8 cellular contexts compared by ENCODE assay signal in genomic region chr10:6579904-6580278, GRCh38. TPM values are rescaled to one million over a fixed set of nuclear protein-coding genes. Genes with fewer than 3 reads are reported as not detected.
DNase-seq lines count a peak whose midpoint lies in the region; ATAC-seq and TF ChIP-seq lines count a peak whose summit lies in the region.

TSS of gene PRKCQ (minus strand) at chr10:6580276. CDS start at chr10:6515135, 65,141 bp downstream.

- no peak for TF ChIP-seq CTCF in OCI-LY3 (IDR thresholded peaks at IDR 0.05; ENCODE audit: low read depth, low read length)

- no peaks in the 10 kb centered on the region for H3K27me3 Mint-ChIP-seq in effector memory CD8-positive, alpha-beta T cell
- peaks cover 0 to 5% (median 0%) of the 10 kb centered on the region in 5 donors for H3K27me3 Mint-ChIP-seq in naive thymus-derived CD8-positive, alpha-beta T cell

- H4K20me1 ChIP-seq in GM23248 (ENCODE audit: insufficient read depth) (no peaks in the 10 kb centered on the region), OCI-LY3 (ENCODE audit: insufficient read depth, low read length) (no peaks in the 10 kb centered on the region)

- H3K4me2 ChIP-seq in GM23248 (ENCODE audit: unreplicated experiment) (peak within 1 kb of the TSS; percentile 83), OCI-LY3 (ENCODE audit: low read length) (peak within 1 kb of the TSS; percentile 97)

- POLR2A ChIA-PET in naive thymus-derived CD8-positive, alpha-beta T cell (lab: Charles Lee) = interaction anchor here (0.7 to 9.0 kb wide), 11 partner anchors 9 to 378 kb away, joined by 3 to 350 read pairs (median 5); no protein-coding TSS in a partner anchor

- in situ Hi-C loops in GM23248 (cut with MboI) = no loop called here
- in situ Hi-C loops in G401 (cut with HindIII; ENCODE audit: low sequenced_read_pairs) = no loop called here

- H3K9me3 Mint-ChIP-seq in effector memory CD8-positive, alpha-beta T cell = no peaks in the 10 kb centered on the region
- no peaks in the 10 kb centered on the region for H3K9me3 Mint-ChIP-seq in naive thymus-derived CD8-positive, alpha-beta T cell

- H3F3A ChIP-seq in GM23248 (ENCODE audit: insufficient read depth) = no peaks in the 10 kb centered on the region

- DNase-seq in ELF-1 (ENCODE audit: low read depth, low spot score) (peak; percentile 61), GM23248 (no peak), NCI-H2029 treated with DMSO at 0.1 percent for 48 hours (lab: John Stamatoyannopoulos, UW) (no peak), ecto neural progenitor cell (ENCODE audit: low spot score) (no peak), G401 (ENCODE audit: low spot score) (no peak)
- DNase-seq in effector memory CD8-positive, alpha-beta T cell = no peak
- peak in 1 of 10 donors; percentile 51 for DNase-seq in naive thymus-derived CD8-positive, alpha-beta T cell

- H3K36me3 ChIP-seq in GM23248 (ENCODE audit: low read depth) = no peaks in the 10 kb centered on the region
- no peaks in the 10 kb centered on the region for H3K36me3 ChIP-seq in OCI-LY3 (replicated peaks; ENCODE audit: low read depth, low read length)

- H3K79me2 ChIP-seq in GM23248 (ENCODE audit: insufficient read depth) (no peaks in the 10 kb centered on the region), OCI-LY3 (ENCODE audit: low read length) (no peaks in the 10 kb centered on the region)

- peak within 1 kb of the TSS; percentile 95 to 98 for H3K4me3 Mint-ChIP-seq in effector memory CD8-positive, alpha-beta T cell
- peak within 1 kb of the TSS; percentile 90 to 97 (median 95) for H3K4me3 Mint-ChIP-seq in naive thymus-derived CD8-positive, alpha-beta T cell

- H3K27me3 ChIP-seq in GM23248 (replicated peaks; ENCODE audit: insufficient read depth) = peaks cover 32% of the 10 kb centered on the region
- peaks cover 24% of the 10 kb centered on the region for H3K27me3 ChIP-seq in OCI-LY3 (ENCODE audit: low read depth, low read length)

- H2AFZ ChIP-seq in GM23248 (peak within 1 kb of the TSS; percentile 84), OCI-LY3 (ENCODE audit: low read depth, low read length) (peak within 1 kb of the TSS; percentile 93)

- H3K4me1 Mint-ChIP-seq in effector memory CD8-positive, alpha-beta T cell (ENCODE audit: low read depth in 2 of 2) = peaks cover 61% of the 10 kb centered on the region in 2 donors
- peaks cover 37 to 68% (median 60%) of the 10 kb centered on the region in 4 donors for H3K4me1 Mint-ChIP-seq in naive thymus-derived CD8-positive, alpha-beta T cell

- H3K9me3 ChIP-seq in GM23248 (ENCODE audit: low read depth) = no peaks in the 10 kb centered on the region
- H3K9me3 ChIP-seq in OCI-LY3 (ENCODE audit: insufficient read depth, low read length) = no peaks in the 10 kb centered on the region

- H3K9ac ChIP-seq in GM23248 (no peak within 1 kb of the TSS), OCI-LY3 (ENCODE audit: low read length) (peak within 1 kb of the TSS; percentile 67)

- no peak for ATAC-seq in effector memory CD8-positive, alpha-beta T cell (replicated peaks)
- ATAC-seq in naive thymus-derived CD8-positive, alpha-beta T cell = no peak

- no peaks in the 10 kb centered on the region for H3K9me2 ChIP-seq in GM23248 (ENCODE audit: insufficient read depth)

- no peak within 1 kb of the TSS for H3K27ac ChIP-seq in GM23248
- no peak within 1 kb of the TSS for H3K27ac ChIP-seq in OCI-LY3 (ENCODE audit: low read length)

- H3K4me3 ChIP-seq in GM23248 (peak within 1 kb of the TSS; percentile 80), OCI-LY3 (ENCODE audit: low read length) (peak within 1 kb of the TSS; percentile 88)

- peaks cover 52% of the 10 kb centered on the region for H3K36me3 Mint-ChIP-seq in effector memory CD8-positive, alpha-beta T cell (ENCODE audit: insufficient read depth)
- H3K36me3 Mint-ChIP-seq in naive thymus-derived CD8-positive, alpha-beta T cell = peaks cover 14 to 29% (median 20%) of the 10 kb centered on the region in 3 donors

- H3K27ac Mint-ChIP-seq in effector memory CD8-positive, alpha-beta T cell = peak within 1 kb of the TSS; percentile 97 to 98
- H3K27ac Mint-ChIP-seq in naive thymus-derived CD8-positive, alpha-beta T cell = peak within 1 kb of the TSS; percentile 94 to 99 (median 97)

- 1 to 3% methylated on average over 18 to 35 of the region's 41 CpGs for WGBS in GM23248 (ENCODE audit: low coverage in 1 of 2, low lambda C conversion rate in 2 of 2, missing lambda C conversion rate in 2 of 2), 2 experiments

- H3K4me1 ChIP-seq in GM23248 (ENCODE audit: insufficient read depth) (no peaks in the 10 kb centered on the region), OCI-LY3 (ENCODE audit: low read length) (no peaks in the 10 kb centered on the region)

RNA-seq across cellular contexts. Expression of gene PRKCQ, which starts in this region (rescaled TPM):
- total RNA-seq in GM23248 (2014; rRNA removed; shearing (Covaris generic)) = not detected in 2 replicates
- not detected in 2 replicates for polyA plus RNA-seq in GM23248 (2016; fragmentation: Nextera tagmentation; extraction: Ambion mirVana)
- total RNA-seq in naive thymus-derived CD8-positive, alpha-beta T cell = 10 to 100 TPM; 59.3 to 60.0 TPM
- 10 to 100 TPM; 30.9 to 51.6 (median 37.6) TPM for polyA plus RNA-seq in naive thymus-derived CD8-positive, alpha-beta T cell
- 0.27 and 0.55 TPM in 2 replicates for total RNA-seq in G401 (2014; rRNA removed; shearing (Covaris generic))

Comparison
In these comparisons a context has a peak if more than half of its experiments do, and no peak if none do; other contexts are left out.
1. RNA of gene PRKCQ (total RNA-seq): 59.3 to 60.0 TPM in naive thymus-derived CD8-positive, alpha-beta T cell; 0.27 to 0.55 TPM in G401 and not detected in GM23248; every median in the first group is over 10 times any median in the second.
2. RNA of gene PRKCQ (polyA plus RNA-seq): 30.9 to 51.6 TPM in naive thymus-derived CD8-positive, alpha-beta T cell; not detected in GM23248; every median in the first group is over 10 times any median in the second.